In the genomic region with DNA sequence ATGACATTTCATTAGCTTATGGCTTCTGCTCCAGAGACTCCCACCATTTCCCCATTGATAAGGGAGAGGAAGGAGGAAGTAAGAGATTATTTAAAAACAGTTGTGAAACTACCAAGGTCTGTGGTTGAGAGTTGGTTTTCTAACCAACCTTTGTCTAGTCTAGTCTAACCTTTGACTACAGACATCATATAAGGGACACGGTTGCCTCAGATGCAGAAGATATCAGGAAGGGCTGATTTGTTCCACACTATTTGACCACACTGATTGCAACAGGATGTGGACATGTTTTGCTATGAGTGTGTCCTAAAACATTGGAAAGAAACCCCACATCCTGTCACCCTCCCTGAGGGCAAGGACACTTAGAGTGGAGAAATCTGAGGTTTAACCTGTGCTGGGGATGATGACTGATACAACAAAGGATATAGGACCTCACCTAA, we compare ENCODE assay signal across 8 cellular contexts. TPM values are rescaled to one million over a fixed set of nuclear protein-coding genes. Genes with fewer than 3 reads are reported as not detected.
DNase-seq lines count a peak whose midpoint lies in the region; ATAC-seq and TF ChIP-seq lines count a peak whose summit lies in the region.

No MANE protein-coding gene starts in this region.

- TF ChIP-seq CTCF in upper lobe of left lung (IDR thresholded peaks at IDR 0.05) (no peak), esophagus squamous epithelium (IDR thresholded peaks at IDR 0.05) (no peak)

- H3K9me3 Mint-ChIP-seq in activated T-helper 2 cell treated with anti-CD3 and anti-CD28 coated beads, Interferon-gamma antibody, Interleukin-2, Interleukin-4, amounts not matched to agents 10 μg/mL and 5 μg/mL and 100 μg/mL, durations not matched to agents 14 hours and 24 hours and 36 hours: no peaks in the 10 kb centered on the region

- peaks cover 33% of the 10 kb centered on the region for H3K27me3 Mint-ChIP-seq in activated T-helper 2 cell treated with anti-CD3 and anti-CD28 coated beads, Interferon-gamma antibody, Interleukin-2, Interleukin-4, amounts not matched to agents 10 μg/mL and 5 μg/mL and 100 μg/mL, durations not matched to agents 14 hours and 24 hours and 36 hours (ENCODE audit: low read depth)

- peak overlapping the region; percentile 2 for H3K27ac Mint-ChIP-seq in activated T-helper 2 cell treated with anti-CD3 and anti-CD28 coated beads, Interferon-gamma antibody, Interleukin-2, Interleukin-4, amounts not matched to agents 10 μg/mL and 5 μg/mL and 100 μg/mL, durations not matched to agents 14 hours and 24 hours and 36 hours

- H3K4me1 ChIP-seq in upper lobe of left lung: peaks cover 6 to 14% (median 12%) of the 10 kb centered on the region in 4 donors
- peaks cover 0 to 5% (median 0%) of the 10 kb centered on the region in 3 donors for H3K4me1 ChIP-seq in esophagus squamous epithelium

- DNase-seq in CD1c-positive myeloid dendritic cell (ENCODE audit: extremely low spot score): peak; percentile 79
- peak; percentile 60 for DNase-seq in activated T-helper 2 cell treated with anti-CD3 and anti-CD28 coated beads, Interferon-gamma antibody, Interleukin-2, Interleukin-4, amounts not matched to agents 10 μg/mL and 5 μg/mL and 100 μg/mL, durations not matched to agents 14 hours and 24 hours and 36 hours (ENCODE audit: low spot score)
- DNase-seq in upper lobe of left lung: no peak
- DNase-seq in superior temporal gyrus (ENCODE audit: extremely low spot score): no peak
- DNase-seq in esophagus squamous epithelium (lab: John Stamatoyannopoulos, UW): no peak
- DNase-seq in substantia nigra (lab: John Stamatoyannopoulos, UW): no peak

- TF ChIP-seq EP300 in upper lobe of left lung (IDR thresholded peaks at IDR 0.05): no peak

- H3K27ac ChIP-seq in upper lobe of left lung: peak overlapping the region in 3 of 4 donors; percentile 16 to 58 (median 36)
- H3K27ac ChIP-seq in esophagus squamous epithelium: no peak overlapping the region
- no peak overlapping the region for H3K27ac ChIP-seq in substantia nigra (ENCODE audit: low read depth, low read length, poor library complexity, severe bottlenecking)

- peaks cover 12% of the 10 kb centered on the region for H3K36me3 Mint-ChIP-seq in activated T-helper 2 cell treated with anti-CD3 and anti-CD28 coated beads, Interferon-gamma antibody, Interleukin-2, Interleukin-4, amounts not matched to agents 10 μg/mL and 5 μg/mL and 100 μg/mL, durations not matched to agents 14 hours and 24 hours and 36 hours (ENCODE audit: low read depth)

- WGBS in upper lobe of left lung, 2 donors: 48 to 55% methylated on average over 1 of the region's 1 CpG
- WGBS in esophagus squamous epithelium, 2 donors: 55 to 67% methylated on average over 1 of the region's 1 CpG

- H3K4me3 ChIP-seq in upper lobe of left lung (no peak overlapping the region), esophagus squamous epithelium (no peak overlapping the region)

- ATAC-seq in GM19397 (IDR thresholded peaks at IDR 0.05; ENCODE audit: unreplicated experiment) (peak; percentile 61), HG03439 (IDR thresholded peaks at IDR 0.05; ENCODE audit: unreplicated experiment) (peak; percentile 56), upper lobe of left lung (ENCODE audit: low FRiP score in 2 of 2) (peak; percentile 62)

- H3K36me3 ChIP-seq in upper lobe of left lung (no peaks in the 10 kb centered on the region), esophagus squamous epithelium (no peaks in the 10 kb centered on the region)

- no peak for TF ChIP-seq POLR2A in upper lobe of left lung (IDR thresholded peaks at IDR 0.05)
- TF ChIP-seq POLR2A in esophagus squamous epithelium (IDR thresholded peaks at IDR 0.05): no peak

- intact Hi-C loops in activated T-helper 2 cell treated with anti-CD3 and anti-CD28 coated beads, Interferon-gamma antibody, Interleukin-2, Interleukin-4, amounts not matched to agents 10 μg/mL and 5 μg/mL and 100 μg/mL, durations not matched to agents 14 hours and 24 hours and 36 hours (cut with micrococcal nuclease): loop anchor here (1.0 to 5.0 kb wide), 7 partner anchors 12 to 326 kb away; no protein-coding TSS in a partner anchor
- intact Hi-C loops in esophagus squamous epithelium (cut with DNase I): no loop called here

- H3K4me3 Mint-ChIP-seq in activated T-helper 2 cell treated with anti-CD3 and anti-CD28 coated beads, Interferon-gamma antibody, Interleukin-2, Interleukin-4, amounts not matched to agents 10 μg/mL and 5 μg/mL and 100 μg/mL, durations not matched to agents 14 hours and 24 hours and 36 hours (ENCODE audit: low read depth): no peak overlapping the region

- H3K27me3 ChIP-seq in upper lobe of left lung: no peaks in the 10 kb centered on the region
- H3K27me3 ChIP-seq in esophagus squamous epithelium: no peaks in the 10 kb centered on the region

- H3K9me3 ChIP-seq in upper lobe of left lung (no peaks in the 10 kb centered on the region), esophagus squamous epithelium (no peaks in the 10 kb centered on the region)

- peaks cover 54% of the 10 kb centered on the region for H3K4me1 Mint-ChIP-seq in activated T-helper 2 cell treated with anti-CD3 and anti-CD28 coated beads, Interferon-gamma antibody, Interleukin-2, Interleukin-4, amounts not matched to agents 10 μg/mL and 5 μg/mL and 100 μg/mL, durations not matched to agents 14 hours and 24 hours and 36 hours (ENCODE audit: low read depth)

RNA-seq across cellular contexts. Expression of a gene that starts 53.0 kb away (rescaled TPM):
- 19.5 and 20.6 TPM in 2 replicates for total RNA-seq in activated T-helper 2 cell treated with anti-CD3 and anti-CD28 coated beads, Interferon-gamma antibody, Interleukin-2, Interleukin-4, amounts not matched to agents 10 μg/mL and 5 μg/mL and 100 μg/mL, durations not matched to agents 14 hours and 24 hours and 36 hours
- total RNA-seq in upper lobe of left lung (10 to 100 TPM in 5 of 6 donors, 1 to 10 TPM in 1; 8.8 to 18.8 (median 15.1) TPM), esophagus squamous epithelium (10 to 100 TPM; 10.7 to 17.3 (median 13.9) TPM)

Comparison
In these comparisons a context has a peak if more than half of its experiments do, and no peak if none do; other contexts are left out.
1. DNase-seq: peak in CD1c-positive myeloid dendritic cell (single experiment) and activated T-helper 2 cell treated with anti-CD3 and anti-CD28 coated beads, Interferon-gamma antibody, Interleukin-2, Interleukin-4, amounts not matched to agents 10 μg/mL and 5 μg/mL and 100 μg/mL, durations not matched to agents 14 hours and 24 hours and 36 hours (single experiment); none in upper lobe of left lung (0 of 2), superior temporal gyrus (single experiment), esophagus squamous epithelium (single experiment) and substantia nigra (0 of 49).
2. H3K27ac ChIP-seq: peak in upper lobe of left lung (3 of 4); none in esophagus squamous epithelium (0 of 4) and substantia nigra (single experiment).
3. Peak in every context shown above with its lines, with median percentiles within 50 percentile points of each other: ATAC-seq.